ENCODE assay signal across 9 cellular contexts in the genomic region with DNA sequence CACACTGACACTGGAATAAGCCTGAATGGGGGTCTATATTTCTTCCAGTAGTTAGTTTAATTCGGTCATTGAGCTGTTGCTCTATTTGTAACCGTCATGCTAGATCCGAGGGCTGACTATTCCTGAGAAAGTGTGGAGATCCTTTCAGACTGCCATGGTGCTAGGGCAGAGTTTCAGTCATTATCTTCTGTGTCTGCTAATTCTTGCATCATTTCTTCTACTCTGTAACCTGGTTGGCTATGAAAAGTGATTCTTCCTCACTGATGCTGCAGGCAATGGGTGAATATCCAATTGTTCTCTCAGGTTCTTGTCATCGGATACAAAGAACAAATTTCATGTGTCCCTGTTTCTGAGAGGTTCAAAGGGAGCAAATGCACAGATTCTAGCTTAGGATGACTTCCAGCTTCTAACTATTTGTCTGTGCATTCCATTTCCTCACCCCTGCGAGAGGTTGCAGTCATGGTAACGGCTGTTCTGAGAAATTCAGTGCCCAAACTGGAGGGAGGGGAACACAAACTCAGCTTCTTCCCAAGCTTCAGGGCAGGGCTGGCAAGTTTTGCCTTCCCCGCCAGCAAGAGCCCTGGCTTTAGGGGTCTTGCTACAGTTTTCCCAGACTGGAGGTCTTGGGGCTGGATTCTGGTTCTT. TPM values are rescaled to one million over a fixed set of nuclear protein-coding genes. Genes with fewer than 3 reads are reported as not detected.
DNase-seq lines count a peak whose midpoint lies in the region; ATAC-seq and TF ChIP-seq lines count a peak whose summit lies in the region.
"Had no signal": no experiment of that assay in that cellular context is flagged by ENCODE, and none has a peak within 500 bp of the region (broad histone marks: within the 10 kb centered on the region; RNA-seq: fewer than 3 reads in every experiment).

No MANE protein-coding gene starts in this region.

- H3K56ac ChIP-seq in mesendoderm (ENCODE audit: low read length) = no peak overlapping the region

- no peak overlapping the region for H4K8ac ChIP-seq in mesendoderm (ENCODE audit: low read depth, low read length)

- BruUV-seq in mammary epithelial cell (replicated peaks; lab: Mats Ljungman, UMichigan) = no TSS peak

- H3K27ac ChIP-seq in mammary epithelial cell (ENCODE audit: insufficient read depth, low read depth, low read length) (peak overlapping the region; percentile 96), mesendoderm (ENCODE audit: low read depth, low read length) (no peak overlapping the region)

- H3K4ac ChIP-seq in mesendoderm (ENCODE audit: low read depth, low read length) = no peak overlapping the region

- in situ Hi-C loops in mammary epithelial cell (cut with MboI; ENCODE audit: low sequenced_read_pairs in 2 of 2) = no loop called here

- H3K36me3 ChIP-seq in mammary epithelial cell (ENCODE audit: insufficient read depth, low read length) = peaks cover 17% of the 10 kb centered on the region
- no peaks in the 10 kb centered on the region for H3K36me3 ChIP-seq in mesendoderm (ENCODE audit: control insufficient read depth, insufficient read depth, low read length)

- peak overlapping the region; percentile 65 for H3K4me3 Mint-ChIP-seq in stimulated activated naive CD8-positive, alpha-beta T cell treated with anti-CD3 and anti-CD28 coated beads, Interleukin-15, Interleukin-2, amounts not matched to agents 100 ng/mL and 50 ng/mL, for 24 hours

- DNase-seq in stimulated activated naive CD8-positive, alpha-beta T cell treated with anti-CD3 and anti-CD28 coated beads, Interleukin-15, Interleukin-2, amounts not matched to agents 100 U/mL and 50 U/mL, for 24 hours = no peak
- DNase-seq in mammary epithelial cell (no peak), mesendoderm (peak; percentile 38), HCEC 1CT (no peak), NCI-H187 (lab: John Stamatoyannopoulos, UW) (no peak)
- DNase-seq in stimulated activated CD4-positive, alpha-beta T cell treated with anti-CD3 and anti-CD28 coated beads, Interleukin-15, amount 100 ng/mL, for 24 hours = no peak
- DNase-seq: NCI-H1048 had no signal

- no peak overlapping the region for H3K23ac ChIP-seq in mesendoderm (ENCODE audit: low read length)

- H4K5ac ChIP-seq in mesendoderm (ENCODE audit: low read length) = no peak overlapping the region

- H3K4me2 ChIP-seq in mammary epithelial cell (ENCODE audit: insufficient read depth, low read depth, low read length) (no peak overlapping the region), mesendoderm (ENCODE audit: low read length) (no peak overlapping the region)

- H3K27me3 ChIP-seq in mammary epithelial cell (ENCODE audit: insufficient read depth, low read length) (no peaks in the 10 kb centered on the region), mesendoderm (ENCODE audit: insufficient read depth, low read length, poor library complexity) (no peaks in the 10 kb centered on the region)

- H3K4me3 ChIP-seq in mammary epithelial cell (replicated peaks in 1 of 3; ENCODE audit: insufficient read depth in 1 of 3, low read depth in 2 of 3, low read length in 3 of 3) (no peak overlapping the region), mesendoderm (ENCODE audit: low read length) (no peak overlapping the region)

- no peaks in the 10 kb centered on the region for H3K9me3 ChIP-seq in mammary epithelial cell (replicated peaks; ENCODE audit: insufficient read depth, low read length)

- no peak for ATAC-seq in stimulated activated naive CD8-positive, alpha-beta T cell treated with anti-CD3 and anti-CD28 coated beads, Interleukin-15, Interleukin-2, amounts not matched to agents 100 U/mL and 50 U/mL, for 24 hours
- no peak for ATAC-seq in HG02763 (IDR thresholded peaks at IDR 0.05; ENCODE audit: unreplicated experiment)

- H2AK5ac ChIP-seq in mesendoderm (ENCODE audit: low read length) = no peak overlapping the region

- dilution Hi-C loops in mammary epithelial cell (cut with HindIII; ENCODE audit: low sequenced_read_pairs) = loop anchor here (10.0 to 25.0 kb wide), 2 partner anchors 57 to 164 kb away; no protein-coding TSS in a partner anchor

- 68% methylated on average over 7 of the region's 7 CpGs for WGBS in mammary epithelial cell (ENCODE audit: low coverage, missing lambda C conversion rate)
- WGBS in mesendoderm (ENCODE audit: extremely low coverage, insufficient coverage, low lambda C conversion rate) = no CpG with 5 or more reads among the region's 7 CpGs

- peaks cover 73% of the 10 kb centered on the region for H3K79me2 ChIP-seq in mammary epithelial cell (ENCODE audit: insufficient read depth, low read length)
- H3K79me2 ChIP-seq in mesendoderm (ENCODE audit: control insufficient read depth, insufficient read depth, low read length) = no peaks in the 10 kb centered on the region

- H3K4me1 Mint-ChIP-seq in stimulated activated naive CD8-positive, alpha-beta T cell treated with anti-CD3 and anti-CD28 coated beads, Interleukin-15, Interleukin-2, amounts not matched to agents 100 ng/mL and 50 ng/mL, for 24 hours (ENCODE audit: low read depth) = peaks cover 55% of the 10 kb centered on the region

- H3K27me3 Mint-ChIP-seq in stimulated activated naive CD8-positive, alpha-beta T cell treated with anti-CD3 and anti-CD28 coated beads, Interleukin-15, Interleukin-2, amounts not matched to agents 100 ng/mL and 50 ng/mL, for 24 hours = no peaks in the 10 kb centered on the region

- no peak overlapping the region for H2BK120ac ChIP-seq in mesendoderm (ENCODE audit: low read depth, low read length)

- H3K9ac ChIP-seq in mammary epithelial cell (ENCODE audit: insufficient read depth, low read length) = no peak overlapping the region
- no peak overlapping the region for H3K9ac ChIP-seq in mesendoderm (ENCODE audit: low read length)

- no peak overlapping the region for H2BK5ac ChIP-seq in mesendoderm (ENCODE audit: low read length)

- no peak for TF ChIP-seq CTCF in mammary epithelial cell (conservative IDR thresholded peaks at IDR 0.05 in 1 of 2, IDR thresholded peaks at IDR 0.05 in 1 of 2; ENCODE audit: extremely low read depth in 1 of 2, insufficient read depth in 1 of 2, low read depth in 1 of 2, low read length in 2 of 2)

- H3K79me1 ChIP-seq in mesendoderm (ENCODE audit: low read length) = no peaks in the 10 kb centered on the region

- no peak overlapping the region for H3K18ac ChIP-seq in mesendoderm (ENCODE audit: low read length)

- peaks cover 16% of the 10 kb centered on the region for H3K4me1 ChIP-seq in mammary epithelial cell (ENCODE audit: insufficient read depth, low read length)
- H3K4me1 ChIP-seq in mesendoderm (ENCODE audit: control insufficient read depth, low read depth, low read length) = no peaks in the 10 kb centered on the region

- intact Hi-C loops in mammary epithelial cell (cut with micrococcal nuclease) = no loop called here

- no peak overlapping the region for H2AFZ ChIP-seq in mammary epithelial cell (ENCODE audit: low read depth, low read length)

- H3K36me3 Mint-ChIP-seq in stimulated activated naive CD8-positive, alpha-beta T cell treated with anti-CD3 and anti-CD28 coated beads, Interleukin-15, Interleukin-2, amounts not matched to agents 100 ng/mL and 50 ng/mL, for 24 hours (ENCODE audit: low read depth) = peaks cover 19% of the 10 kb centered on the region

- H2BK15ac ChIP-seq in mesendoderm (replicated peaks; ENCODE audit: low read depth) = no peak overlapping the region

- no peaks in the 10 kb centered on the region for H3K9me3 Mint-ChIP-seq in stimulated activated naive CD8-positive, alpha-beta T cell treated with anti-CD3 and anti-CD28 coated beads, Interleukin-15, Interleukin-2, amounts not matched to agents 100 ng/mL and 50 ng/mL, for 24 hours

- no peaks in the 10 kb centered on the region for H4K20me1 ChIP-seq in mammary epithelial cell (ENCODE audit: insufficient read depth, low read length)

- CTCF ChIA-PET in mammary epithelial cell (lab: Charles Lee; ENCODE audit: low non-redundant PET) = no interaction called here

- peak overlapping the region; percentile 86 for H3K27ac Mint-ChIP-seq in stimulated activated naive CD8-positive, alpha-beta T cell treated with anti-CD3 and anti-CD28 coated beads, Interleukin-15, Interleukin-2, amounts not matched to agents 100 ng/mL and 50 ng/mL, for 24 hours

RNA-seq across cellular contexts. Expression of gene FAS, which starts 11.0 kb away (rescaled TPM):
- total RNA-seq in mammary epithelial cell = 10 to 100 TPM; 50.0 to 71.8 TPM
- 46.5 TPM for polyA plus RNA-seq in mammary epithelial cell
- polyA minus RNA-seq in mammary epithelial cell = 125 TPM
- 0.66 TPM for polyA plus RNA-seq in mesendoderm (2013, experiment 1 of 2)
- polyA plus RNA-seq in mesendoderm (2013, experiment 2 of 2) = 0.88 TPM

RNA-seq across cellular contexts. Expression of gene ACTA2, which starts 49.0 kb away (rescaled TPM):
- total RNA-seq in mammary epithelial cell = 100 to 1,000 TPM in 1 of 2 donors, 10 to 100 TPM in 1; 20.7 to 341 TPM
- polyA plus RNA-seq in mammary epithelial cell = 24.0 TPM
- polyA minus RNA-seq in mammary epithelial cell = 5.5 TPM
- polyA plus RNA-seq in mesendoderm (2013, experiment 1 of 2) = 1.5 TPM
- 1.6 TPM for polyA plus RNA-seq in mesendoderm (2013, experiment 2 of 2)
